13 cellular contexts compared by ENCODE assay signal in genomic region chr1:87115317-87115885, GRCh38.
DNase-seq lines count a peak whose midpoint lies in the region; ATAC-seq and TF ChIP-seq lines count a peak whose summit lies in the region.
"Had no signal": no experiment of that assay in that cellular context is flagged by ENCODE, and none has a peak within 500 bp of the region (broad histone marks: within the 10 kb centered on the region; RNA-seq: fewer than 3 reads in every experiment).

No MANE protein-coding gene starts in this region.

- H3K36me3 Mint-ChIP-seq in activated CD4-positive, alpha-beta T cell treated with anti-CD3 and anti-CD28 coated beads for 36 hours (ENCODE audit: low read depth): no peaks in the 10 kb centered on the region

- POLR2A ChIA-PET in activated CD4-positive, alpha-beta T cell treated with anti-CD3 and anti-CD28 coated beads for 36 hours (lab: Charles Lee): no interaction called here

- H3K27ac Mint-ChIP-seq in activated CD4-positive, alpha-beta T cell treated with anti-CD3 and anti-CD28 coated beads for 36 hours: no peak overlapping the region
- H3K27ac Mint-ChIP-seq: activated CD4-positive, alpha-beta T cell treated with anti-CD3 and anti-CD28 coated beads, Interleukin-2, amount 10 ng/mL, durations not matched to agents 7 days and 5 days; activated naive CD4-positive, alpha-beta T cell treated with anti-CD3 and anti-CD28 coated beads for 36 hours had no signal

- H3K9me3 Mint-ChIP-seq in activated CD4-positive, alpha-beta T cell treated with anti-CD3 and anti-CD28 coated beads for 36 hours (ENCODE audit: low read depth): no peaks in the 10 kb centered on the region
- H3K9me3 Mint-ChIP-seq: activated CD4-positive, alpha-beta T cell treated with anti-CD3 and anti-CD28 coated beads, Interleukin-2, amount 10 ng/mL, durations not matched to agents 7 days and 5 days; activated naive CD4-positive, alpha-beta T cell treated with anti-CD3 and anti-CD28 coated beads for 36 hours had no signal

- DNase-seq in DMS79 (lab: John Stamatoyannopoulos, UW) (peak; percentile 58), HS-5 (ENCODE audit: low read depth) (peak; percentile 84), cardiac fibroblast (ENCODE audit: low read depth in 2 of 2) (peak; percentile 58 to 73), omental fat pad (ENCODE audit: low spot score) (no peak), NCI-H526 (lab: John Stamatoyannopoulos, UW) (no peak), NCI-H1048 (lab: John Stamatoyannopoulos, UW) (no peak)
- DNase-seq in activated CD4-positive, alpha-beta T cell treated with anti-CD3 and anti-CD28 coated beads for 36 hours: no peak
- DNase-seq: activated CD4-positive, alpha-beta T cell treated with anti-CD3 and anti-CD28 coated beads, Interleukin-2, amount 10 ng/mL, durations not matched to agents 7 days and 5 days; activated naive CD4-positive, alpha-beta T cell treated with anti-CD3 and anti-CD28 coated beads for 36 hours; dermis blood vessel endothelial cell; DMS 273 treated with DMSO at 0.1 percent for 48 hours; Kasumi-1; NCI-H446 treated with DMSO at 0.1 percent for 48 hours had no signal

- no peaks in the 10 kb centered on the region for H3K4me1 Mint-ChIP-seq in activated CD4-positive, alpha-beta T cell treated with anti-CD3 and anti-CD28 coated beads for 36 hours
- H3K4me1 Mint-ChIP-seq: activated CD4-positive, alpha-beta T cell treated with anti-CD3 and anti-CD28 coated beads, Interleukin-2, amount 10 ng/mL, durations not matched to agents 7 days and 5 days had no signal

- CTCF ChIA-PET in activated CD4-positive, alpha-beta T cell treated with anti-CD3 and anti-CD28 coated beads for 36 hours (lab: Charles Lee): interaction anchor here (0.8 to 1.6 kb wide), 2 partner anchors 16 to 19 kb away, joined by 4 to 5 read pairs; no protein-coding TSS in a partner anchor

- peak; percentile 39 for ATAC-seq in omental fat pad (ENCODE audit: low FRiP score)
- no peak for ATAC-seq in activated CD4-positive, alpha-beta T cell treated with anti-CD3 and anti-CD28 coated beads for 36 hours

- intact Hi-C loops in activated CD4-positive, alpha-beta T cell treated with anti-CD3 and anti-CD28 coated beads for 36 hours (cut with DNase I, micrococcal nuclease): no loop called here

- no peaks in the 10 kb centered on the region for H3K27me3 Mint-ChIP-seq in activated CD4-positive, alpha-beta T cell treated with anti-CD3 and anti-CD28 coated beads for 36 hours
- H3K27me3 Mint-ChIP-seq: activated CD4-positive, alpha-beta T cell treated with anti-CD3 and anti-CD28 coated beads, Interleukin-2, amount 10 ng/mL, durations not matched to agents 7 days and 5 days had no signal

- no peak overlapping the region for H3K4me3 ChIP-seq in cardiac fibroblast (replicated peaks in 1 of 2; ENCODE audit: low read depth in 2 of 2, low read length in 2 of 2)

- TF ChIP-seq CTCF in cardiac fibroblast (IDR thresholded peaks at IDR 0.05; ENCODE audit: low read depth, low read length) (no peak), omental fat pad (IDR thresholded peaks at IDR 0.05) (no peak)

- no peak overlapping the region for H3K4me3 Mint-ChIP-seq in activated CD4-positive, alpha-beta T cell treated with anti-CD3 and anti-CD28 coated beads for 36 hours
- H3K4me3 Mint-ChIP-seq: activated CD4-positive, alpha-beta T cell treated with anti-CD3 and anti-CD28 coated beads, Interleukin-2, amount 10 ng/mL, durations not matched to agents 7 days and 5 days; activated naive CD4-positive, alpha-beta T cell treated with anti-CD3 and anti-CD28 coated beads for 36 hours had no signal

Comparison
In these comparisons a context has a peak if more than half of its experiments do, and no peak if none do; other contexts are left out.
1. DNase-seq: peak in DMS79 (single experiment), HS-5 (single experiment) and cardiac fibroblast (2 of 2); none in omental fat pad (single experiment), activated CD4-positive, alpha-beta T cell treated with anti-CD3 and anti-CD28 coated beads for 36 hours (single experiment), NCI-H526 (0 of 2) and NCI-H1048 (single experiment).